8 cellular contexts compared by ENCODE assay signal in the genomic region with DNA sequence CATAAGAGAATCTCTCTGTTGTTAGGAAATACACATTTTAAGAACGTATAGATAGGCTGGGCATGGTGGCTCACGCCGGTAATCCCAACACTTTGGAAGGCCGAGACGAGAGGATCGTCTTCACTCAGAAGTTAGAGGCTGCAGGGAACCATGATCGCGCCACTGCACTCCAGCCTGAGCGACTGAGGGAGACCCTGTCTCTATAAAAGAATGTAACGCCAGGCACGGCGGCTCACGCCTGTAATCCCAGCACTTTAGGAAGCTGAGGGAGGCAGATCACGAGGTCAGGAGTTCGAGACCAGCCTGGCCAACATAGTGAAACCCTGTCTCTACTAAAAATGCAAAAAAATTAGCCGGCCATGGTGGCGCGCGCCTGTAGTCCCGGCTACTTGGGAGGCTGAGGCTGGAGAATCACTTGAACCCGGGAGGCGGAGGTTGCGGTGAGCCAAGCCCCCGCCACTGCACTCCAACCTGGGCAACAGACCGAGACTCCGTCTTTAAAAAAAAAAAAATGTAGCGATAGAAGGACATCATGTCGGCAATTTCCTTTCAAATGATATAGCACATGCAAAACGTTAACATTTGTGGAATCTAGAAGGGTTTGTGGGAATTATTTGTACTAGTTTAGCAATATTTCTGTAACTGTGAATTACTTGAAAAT. TPM values are rescaled to one million over a fixed set of nuclear protein-coding genes. Genes with fewer than 3 reads are reported as not detected.
DNase-seq lines count a peak whose midpoint lies in the region; ATAC-seq and TF ChIP-seq lines count a peak whose summit lies in the region.

No MANE protein-coding gene starts in this region.

- H3K27ac Mint-ChIP-seq in CD8-positive, alpha-beta memory T cell, result peak overlapping the region; percentile 86 to 99 (median 95)

- TSS peak; percentile 99 for BruUV-seq in Panc1 (replicated peaks; lab: Mats Ljungman, UMichigan)

- H3K9me3 Mint-ChIP-seq in CD8-positive, alpha-beta memory T cell, result no peaks in the 10 kb centered on the region

- H4K20me1 ChIP-seq in osteoblast (ENCODE audit: insufficient read depth, low read length), result peaks cover 28% of the 10 kb centered on the region

- H3K4me1 Mint-ChIP-seq in CD8-positive, alpha-beta memory T cell, result peaks cover 47 to 68% (median 53%) of the 10 kb centered on the region in 3 donors

- H3K9me3 ChIP-seq in CD8-positive, alpha-beta memory T cell (ENCODE audit: low read length), result no peaks in the 10 kb centered on the region
- H3K9me3 ChIP-seq in Panc1 (ENCODE audit: control insufficient read depth, insufficient read depth, low read depth, low read length) (no peaks in the 10 kb centered on the region), osteoblast (ENCODE audit: low read depth, low read length) (no peaks in the 10 kb centered on the region)

- H3K27ac ChIP-seq in CD8-positive, alpha-beta memory T cell (ENCODE audit: low read depth, low read length), result peak overlapping the region; percentile 94
- H3K27ac ChIP-seq in Panc1 (ENCODE audit: low read length) (peak overlapping the region; percentile 89), epithelial cell of prostate (peak overlapping the region; percentile 68), osteoblast (ENCODE audit: low read depth, low read length) (peak overlapping the region; percentile 82)

- in situ Hi-C loops in Panc1 (cut with HindIII; ENCODE audit: low pct_unique_long_range_greater_than_20kb, low sequenced_read_pairs), result no loop called here

- peak overlapping the region; percentile 86 to 96 (median 91) for H3K4me3 Mint-ChIP-seq in CD8-positive, alpha-beta memory T cell

- CTCF ChIA-PET in CD8-positive, alpha-beta memory T cell (lab: Charles Lee), result interaction anchor here (1.4 to 1.5 kb wide), 2 partner anchors 68 to 148 kb away, joined by 4 to 5 read pairs; partner anchors contain the start of gene ZNF621
- CTCF ChIA-PET in Panc1 (lab: Charles Lee), result no interaction called here

- H3K27me3 ChIP-seq in CD8-positive, alpha-beta memory T cell (ENCODE audit: insufficient read depth, low read length, poor library complexity, severe bottlenecking), result no peaks in the 10 kb centered on the region
- H3K27me3 ChIP-seq in Panc1 (ENCODE audit: control insufficient read depth, insufficient read depth, low read length) (no peaks in the 10 kb centered on the region), osteoblast (ENCODE audit: insufficient read depth, low read length) (no peaks in the 10 kb centered on the region)

- peaks cover 42% of the 10 kb centered on the region for H3K4me1 ChIP-seq in CD8-positive, alpha-beta memory T cell (ENCODE audit: insufficient read depth, low read length)
- peaks cover 19% of the 10 kb centered on the region for H3K4me1 ChIP-seq in Panc1 (ENCODE audit: control insufficient read depth, insufficient read depth, low read length)
- H3K4me1 ChIP-seq in osteoblast (ENCODE audit: insufficient read depth, low read length), result peaks cover 25% of the 10 kb centered on the region

- ATAC-seq in Panc1, result no peak

- DNase-seq in CD8-positive, alpha-beta memory T cell, result no peak
- DNase-seq in Panc1 (ENCODE audit: low read depth, low spot score), result no peak
- DNase-seq in epithelial cell of prostate (ENCODE audit: low read depth, low spot score), result no peak
- no peak for DNase-seq in osteoblast (ENCODE audit: insufficient read length, low spot score, missing footprints)
- no peak for DNase-seq in NCI-H226
- DNase-seq in DMS114 treated with DMSO at 0.1 percent for 48 hours (lab: John Stamatoyannopoulos, UW; ENCODE audit: unreplicated experiment), result no peak
- no peak for DNase-seq in DMS79 (lab: John Stamatoyannopoulos, UW)
- DNase-seq in kidney tubule cell (ENCODE audit: low spot score), result no peak

- intact Hi-C loops in Panc1 (cut with micrococcal nuclease; ENCODE audit: unreplicated experiment), result no loop called here

- peak overlapping the region; percentile 84 for H3K4me2 ChIP-seq in osteoblast (ENCODE audit: insufficient read depth, low read length)

- H3K4me3 ChIP-seq in CD8-positive, alpha-beta memory T cell (ENCODE audit: low read length), result peak overlapping the region; percentile 86
- peak overlapping the region; percentile 88 to 91 for H3K4me3 ChIP-seq in Panc1 (ENCODE audit: low read depth in 2 of 2, low read length in 2 of 2)
- peak overlapping the region; percentile 97 for H3K4me3 ChIP-seq in osteoblast (ENCODE audit: insufficient read depth, low read length)

- no peaks in the 10 kb centered on the region for H3K27me3 Mint-ChIP-seq in CD8-positive, alpha-beta memory T cell

- peaks cover 7 to 45% (median 9%) of the 10 kb centered on the region in 3 donors for H3K36me3 Mint-ChIP-seq in CD8-positive, alpha-beta memory T cell

- H2AFZ ChIP-seq in osteoblast (ENCODE audit: low read length), result peak overlapping the region; percentile 82

- H3K36me3 ChIP-seq in CD8-positive, alpha-beta memory T cell (ENCODE audit: insufficient read depth, low read length), result peaks cover 32% of the 10 kb centered on the region
- H3K36me3 ChIP-seq in Panc1 (ENCODE audit: control insufficient read depth, insufficient read depth, low read length) (peaks cover 19% of the 10 kb centered on the region), osteoblast (ENCODE audit: insufficient read depth, low read length) (peaks cover 31% of the 10 kb centered on the region)

- H3K79me2 ChIP-seq in osteoblast (ENCODE audit: insufficient read depth, low read length), result peaks cover 26% of the 10 kb centered on the region

- POLR2A ChIA-PET in CD8-positive, alpha-beta memory T cell (lab: Charles Lee), result interaction anchor here (0.7 to 2.0 kb wide), 7 partner anchors 8 to 1556 kb away, joined by 3 to 14 read pairs (median 3); partner anchors contain the start of genes CTNNB1, RPSA, ZNF619 and ZNF621
- POLR2A ChIA-PET in Panc1 (lab: Charles Lee), result no interaction called here

- no peak for TF ChIP-seq CTCF in Panc1 (IDR thresholded peaks at IDR 0.05)
- no peak for TF ChIP-seq CTCF in osteoblast (IDR thresholded peaks at IDR 0.05; ENCODE audit: extremely low read depth, low read depth, low read length)

RNA-seq across cellular contexts. Expression of gene RPL14, which starts 0.7 kb away (rescaled TPM):
- total RNA-seq in CD8-positive, alpha-beta memory T cell, result 1,000 to 10,000 TPM; 2,691 to 2,774 TPM
- polyA plus RNA-seq in CD8-positive, alpha-beta memory T cell, result 1,404 TPM
- total RNA-seq in Panc1 (2021; ENCODE audit: unreplicated experiment) (1,134 TPM), osteoblast (219 and 236 TPM in 2 replicates)
- polyA plus RNA-seq in Panc1 (2012; ENCODE audit: insufficient read length), result 974 TPM

RNA-seq across cellular contexts. Expression of gene ZNF619, which starts 20.5 kb away (rescaled TPM):
- total RNA-seq in CD8-positive, alpha-beta memory T cell, result 1 to 10 TPM; 7.7 to 9.6 TPM
- polyA plus RNA-seq in CD8-positive, alpha-beta memory T cell, result 3.5 TPM
- total RNA-seq in Panc1 (2021; ENCODE audit: unreplicated experiment), result 1.3 TPM
- polyA plus RNA-seq in Panc1 (2012; ENCODE audit: insufficient read length), result 0.59 TPM
- 6.5 and 8.5 TPM in 2 replicates for total RNA-seq in osteoblast

RNA-seq across cellular contexts. Expression of gene ZNF620, which starts 49.4 kb away (rescaled TPM):
- total RNA-seq in CD8-positive, alpha-beta memory T cell, result 1 to 10 TPM; 7.1 to 7.6 TPM
- 2.9 TPM for polyA plus RNA-seq in CD8-positive, alpha-beta memory T cell
- total RNA-seq in Panc1 (2021; ENCODE audit: unreplicated experiment) (1.3 TPM), osteoblast (0.88 and 1.1 TPM in 2 replicates)
- polyA plus RNA-seq in Panc1 (2012; ENCODE audit: insufficient read length), result 0.71 TPM
